In genomic region chr10:123145542-123146012, GRCh38 we compare ENCODE assay signal across 1 cellular context.
TF ChIP-seq lines count a peak whose summit lies in the region.

No MANE protein-coding gene starts in this region.

TF ChIP-seq in endothelial cell of umbilical vein, 7 proteins besides CTCF, POLR2A, EP300 and RAD21:
- TF ChIP-seq FOS (IDR thresholded peaks at IDR 0.05; ENCODE audit: borderline replicate concordance, insufficient read depth, low read length) (no peak), EZH2 (IDR thresholded peaks at IDR 0.05; ENCODE audit: borderline replicate concordance, low read depth, low read length, severe bottlenecking) (peak; percentile 32)
